8 cellular contexts compared by ENCODE assay signal in the genomic region with DNA sequence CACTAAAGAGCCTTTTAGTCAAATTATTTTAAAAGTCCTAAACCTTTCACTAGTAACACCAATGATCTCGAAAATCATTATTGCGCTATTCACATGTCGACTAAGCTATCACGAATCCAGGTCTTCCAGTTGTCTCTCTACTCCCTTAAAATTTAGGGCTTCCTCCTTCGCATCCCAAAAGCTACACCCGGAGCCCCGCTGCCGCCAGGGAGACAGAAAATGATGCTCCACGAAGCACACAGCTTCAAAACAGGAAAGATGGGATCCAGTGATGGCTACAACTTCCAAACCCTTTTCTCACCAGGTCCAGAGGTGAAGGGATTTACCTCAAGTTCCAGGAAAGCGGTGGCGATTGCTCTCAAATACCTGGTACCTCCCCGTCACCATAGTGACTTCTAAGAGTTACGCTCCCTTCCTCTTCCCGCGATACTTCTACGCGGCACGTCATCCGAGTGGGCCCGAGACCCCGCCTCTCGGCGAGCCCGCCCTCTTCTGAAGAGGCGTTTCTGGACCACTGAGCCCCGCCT.
DNase-seq lines count a peak whose midpoint lies in the region; ATAC-seq lines count a peak whose summit lies in the region.

A gene (minus strand): TSS at position 406 of the 527 bp plus-strand sequence. CDS start 14,625 bp downstream, outside the sequence.

- peak; percentile 94 for ATAC-seq in GM19025 (IDR thresholded peaks at IDR 0.05; ENCODE audit: low read depth, unreplicated experiment)
- peak; percentile 93 for ATAC-seq in HG03354 (IDR thresholded peaks at IDR 0.05; ENCODE audit: poor library complexity, severe bottlenecking, unreplicated experiment)
- ATAC-seq in activated CD4-positive, CD25-positive, alpha-beta regulatory T cell treated with anti-CD3 and anti-CD28 coated beads, Interleukin-2, amount 50 U/mL, for 24 hours: peak; percentile 96 to 97

- DNase-seq in AG08395 (ENCODE audit: low spot score) (peak; percentile 96), NCI-H446 treated with DMSO at 0.1 percent for 48 hours (lab: John Stamatoyannopoulos, UW) (peak; percentile 93), cerebellar cortex (ENCODE audit: low spot score) (peak; percentile 97), iris pigment epithelial cell (ENCODE audit: low read depth) (peak; percentile 95)
- DNase-seq in stimulated activated CD4-positive, alpha-beta T cell treated with anti-CD3 and anti-CD28 coated beads, Interleukin-12 subunit alpha, Interleukin-12 subunit beta, amount 100 ng/mL, for 4 hours: peak; percentile 92

Comparison
In these comparisons a context has a peak if more than half of its experiments do, and no peak if none do; other contexts are left out.
1. Peak in every context shown above with its lines: DNase-seq and ATAC-seq.